In genomic region chr16:23546778-23547177, GRCh38 we compare ENCODE assay signal across 30 cellular contexts.
"Had no signal": no experiment of that assay in that cellular context is flagged by ENCODE, and none has a peak within 500 bp of the region (broad histone marks: within the 10 kb centered on the region; RNA-seq: fewer than 3 reads in every experiment).

No MANE protein-coding gene starts in this region.

- H3K27me3 Mint-ChIP-seq: activated CD4-positive, alpha-beta T cell treated with anti-CD3 and anti-CD28 coated beads for 36 hours; activated CD8-positive, alpha-beta T cell treated with anti-CD3 and anti-CD28 coated beads for 36 hours; activated naive CD4-positive, alpha-beta T cell treated with anti-CD3 and anti-CD28 coated beads, Interleukin-2, amount 50 U/mL, for 24 hours; activated naive CD8-positive, alpha-beta T cell treated with anti-CD3 and anti-CD28 coated beads, Interleukin-2, amount 10 ng/mL, durations not matched to agents 7 days and 5 days; central memory CD8-positive, alpha-beta T cell; dendritic cell treated with granulocyte-macrophage colony-stimulating factor and Interleukin-4, amounts not matched to agents 40 ng/mL and 50 ng/mL, for 4 days had no signal

- H3K9me3 ChIP-seq: heart left ventricle had no signal

- FAIRE-seq: astrocyte, bronchial epithelial cell, frontal cortex had no signal

- H3K4me3 Mint-ChIP-seq: activated CD4-positive, alpha-beta T cell treated with anti-CD3 and anti-CD28 coated beads for 36 hours; activated CD8-positive, alpha-beta T cell treated with anti-CD3 and anti-CD28 coated beads for 36 hours; activated naive CD4-positive, alpha-beta T cell treated with anti-CD3 and anti-CD28 coated beads for 36 hours; activated naive CD4-positive, alpha-beta T cell treated with anti-CD3 and anti-CD28 coated beads, Interleukin-2, amount 50 U/mL, for 24 hours; activated naive CD8-positive, alpha-beta T cell treated with anti-CD3 and anti-CD28 coated beads, Interleukin-2, amount 10 ng/mL, durations not matched to agents 7 days and 5 days; activated T-cell treated with anti-CD3 and anti-CD28 coated beads, Interleukin-2, amount 50 U/mL, for 4 hours; central memory CD8-positive, alpha-beta T cell; dendritic cell treated with granulocyte-macrophage colony-stimulating factor and Interleukin-4, amounts not matched to agents 40 ng/mL and 50 ng/mL, for 4 days; endodermal cell had no signal

- H3K27ac ChIP-seq: brain microvascular endothelial cell, coronary artery, dorsolateral prefrontal cortex, heart left ventricle had no signal

- H3K9me3 Mint-ChIP-seq: activated CD8-positive, alpha-beta T cell treated with anti-CD3 and anti-CD28 coated beads for 36 hours; activated naive CD4-positive, alpha-beta T cell treated with anti-CD3 and anti-CD28 coated beads for 36 hours; activated naive CD4-positive, alpha-beta T cell treated with anti-CD3 and anti-CD28 coated beads, Interleukin-2, amount 50 U/mL, for 24 hours; activated naive CD8-positive, alpha-beta T cell treated with anti-CD3 and anti-CD28 coated beads, Interleukin-2, amount 10 ng/mL, durations not matched to agents 7 days and 5 days; activated T-cell treated with anti-CD3 and anti-CD28 coated beads, Interleukin-2, amount 50 U/mL, for 4 hours; activated T-helper 2 cell treated with anti-CD3 and anti-CD28 coated beads, Interferon-gamma antibody, Interleukin-2, Interleukin-4, amounts not matched to agents 10 μg/mL and 5 μg/mL and 100 μg/mL, durations not matched to agents 14 hours and 24 hours and 36 hours; central memory CD8-positive, alpha-beta T cell; dendritic cell treated with granulocyte-macrophage colony-stimulating factor and Interleukin-4, amounts not matched to agents 40 ng/mL and 50 ng/mL, for 4 days; endodermal cell had no signal

- H3K27ac Mint-ChIP-seq: activated CD4-positive, alpha-beta T cell treated with anti-CD3 and anti-CD28 coated beads for 36 hours; activated CD8-positive, alpha-beta T cell treated with anti-CD3 and anti-CD28 coated beads for 36 hours; activated naive CD4-positive, alpha-beta T cell treated with anti-CD3 and anti-CD28 coated beads for 36 hours; activated naive CD4-positive, alpha-beta T cell treated with anti-CD3 and anti-CD28 coated beads, Interleukin-2, amount 50 U/mL, for 24 hours; activated naive CD8-positive, alpha-beta T cell treated with anti-CD3 and anti-CD28 coated beads, Interleukin-2, amount 10 ng/mL, durations not matched to agents 7 days and 5 days; activated T-helper 2 cell treated with anti-CD3 and anti-CD28 coated beads, Interferon-gamma antibody, Interleukin-2, Interleukin-4, amounts not matched to agents 10 μg/mL and 5 μg/mL and 100 μg/mL, durations not matched to agents 14 hours and 24 hours and 36 hours; dendritic cell treated with granulocyte-macrophage colony-stimulating factor and Interleukin-4, amounts not matched to agents 40 ng/mL and 50 ng/mL, for 4 days; endodermal cell had no signal

- H3K27me3 ChIP-seq: brain microvascular endothelial cell, dorsolateral prefrontal cortex, heart left ventricle had no signal

- ATAC-seq: activated CD4-positive, alpha-beta T cell treated with anti-CD3 and anti-CD28 coated beads for 36 hours; activated CD8-positive, alpha-beta T cell treated with anti-CD3 and anti-CD28 coated beads for 36 hours; activated T-cell treated with anti-CD3 and anti-CD28 coated beads, Interleukin-2, amount 50 U/mL, for 4 hours; esophagus mucosa; heart left ventricle had no signal

- H3K4me3 ChIP-seq: coronary artery, dorsolateral prefrontal cortex, heart left ventricle had no signal

- H3K4me1 ChIP-seq: heart left ventricle had no signal

- H3K4me1 Mint-ChIP-seq: activated CD4-positive, alpha-beta T cell treated with anti-CD3 and anti-CD28 coated beads for 36 hours; activated naive CD4-positive, alpha-beta T cell treated with anti-CD3 and anti-CD28 coated beads, Interleukin-2, amount 50 U/mL, for 24 hours; central memory CD8-positive, alpha-beta T cell; endodermal cell had no signal

- DNase-seq: activated CD4-positive, alpha-beta T cell treated with anti-CD3 and anti-CD28 coated beads for 36 hours; activated CD4-positive, alpha-beta T cell treated with anti-CD3 and anti-CD28 coated beads, Interleukin-2, amount 50 U/mL, for 1 hour; activated CD4-positive, alpha-beta T cell treated with anti-CD3 and anti-CD28 coated beads, Interleukin-2, amount 50 U/mL, for 48 hours; activated CD4-positive, CD25-positive, alpha-beta regulatory T cell; activated CD4-positive, CD25-positive, alpha-beta regulatory T cell treated with anti-CD3 and anti-CD28 coated beads, Interleukin-2, amount 50 U/mL, for 72 hours; activated CD8-positive, alpha-beta memory T cell treated with anti-CD3 and anti-CD28 coated beads for 24 hours; activated CD8-positive, alpha-beta T cell treated with anti-CD3 and anti-CD28 coated beads for 36 hours; activated effector memory CD4-positive, alpha-beta T cell treated with anti-CD3 and anti-CD28 coated beads, Interleukin-2, amount 50 U/mL, for 16 hours; activated naive CD4-positive, alpha-beta T cell treated with anti-CD3 and anti-CD28 coated beads for 36 hours; activated naive CD8-positive, alpha-beta T cell treated with anti-CD3 and anti-CD28 coated beads, Interleukin-2, amount 10 ng/mL, durations not matched to agents 7 days and 5 days; activated T-cell treated with anti-CD3 and anti-CD28 coated beads, Interleukin-2, amount 50 U/mL, for 4 hours; amniotic stem cell; anterior cingulate cortex; brain microvascular endothelial cell; dorsolateral prefrontal cortex; effector memory CD4-positive, alpha-beta T cell; endodermal cell; foreskin fibroblast; glutamatergic neuron; heart left ventricle; T-helper 2 cell had no signal
